In the genomic region with DNA sequence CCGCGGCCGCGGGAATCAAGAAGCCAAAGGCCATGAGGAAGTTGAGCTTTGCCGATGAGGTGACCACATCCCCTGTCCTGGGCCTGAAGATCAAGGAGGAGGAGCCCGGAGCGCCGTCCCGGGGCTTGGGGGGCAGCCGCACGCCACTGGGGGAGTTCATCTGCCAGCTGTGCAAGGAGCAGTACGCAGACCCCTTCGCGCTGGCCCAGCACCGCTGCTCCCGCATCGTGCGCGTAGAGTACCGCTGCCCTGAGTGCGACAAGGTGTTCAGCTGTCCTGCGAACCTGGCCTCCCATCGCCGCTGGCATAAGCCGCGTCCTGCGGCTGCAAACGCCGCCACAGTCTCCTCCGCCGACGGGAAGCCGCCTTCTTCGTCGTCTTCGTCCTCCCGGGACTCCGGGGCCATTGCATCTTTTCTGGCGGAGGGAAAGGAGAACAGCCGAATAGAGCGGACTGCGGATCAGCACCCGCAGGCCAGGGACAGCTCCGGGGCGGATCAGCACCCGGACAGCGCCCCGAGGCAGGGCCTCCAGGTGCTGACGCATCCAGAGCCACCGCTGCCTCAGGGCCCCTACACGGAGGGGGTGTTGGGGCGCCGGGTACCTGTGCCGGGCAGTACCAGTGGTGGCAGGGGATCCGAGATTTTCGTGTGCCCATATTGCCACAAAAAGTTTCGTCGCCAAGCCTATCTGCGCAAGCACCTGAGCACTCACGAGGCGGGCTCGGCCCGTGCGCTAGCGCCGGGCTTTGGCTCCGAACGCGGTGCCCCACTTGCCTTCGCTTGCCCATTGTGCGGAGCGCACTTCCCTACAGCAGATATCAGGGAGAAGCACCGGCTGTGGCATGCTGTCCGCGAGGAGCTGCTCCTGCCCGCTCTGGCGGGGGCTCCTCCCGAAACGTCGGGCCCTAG, we compare ENCODE assay signal across 8 cellular contexts. TPM values are rescaled to one million over a fixed set of nuclear protein-coding genes. Genes with fewer than 3 reads are reported as not detected.
DNase-seq lines count a peak whose midpoint lies in the region; ATAC-seq, FAIRE-seq and TF ChIP-seq lines count a peak whose summit lies in the region.

No MANE protein-coding gene starts in this region.

- peak overlapping the region; percentile 51 for H3K9ac ChIP-seq in endocrine pancreas (ENCODE audit: control insufficient read depth, insufficient read depth, low read length)

- peaks cover 7% of the 10 kb centered on the region for H3K4me1 ChIP-seq in endocrine pancreas (ENCODE audit: control insufficient read depth, insufficient read depth, low read length)

- H3K27ac Mint-ChIP-seq in stimulated activated naive B cell treated with anti-CD40 and anti-IgM and Interleukin-4, amounts not matched to agents 10 μg/mL and 1 μg/mL and 100 μg/mL, for 72 hours = no peak overlapping the region

- DNase-seq in GM12891 (ENCODE audit: insufficient read length, low spot score) (peak; percentile 59), NCI-H226 (peak; percentile 66), midbrain (lab: John Stamatoyannopoulos, UW) (peak; percentile 65), SKM-1 treated with dmso at 0.1 percent for 144 hours (lab: John Stamatoyannopoulos, UW; ENCODE audit: unreplicated experiment) (no peak)
- DNase-seq in activated CD8-positive, alpha-beta memory T cell treated with anti-CD3 and anti-CD28 coated beads, Interleukin-2, amount 50 U/mL, for 1 hour (ENCODE audit: extremely low read depth) = peak; percentile 2
- peak; percentile 66 for DNase-seq in stimulated activated naive B cell treated with anti-CD40 and anti-IgM and Interleukin-4, amounts not matched to agents 10 μg/mL and 1 μg/mL and 100 μg/mL, for 72 hours

- no peaks in the 10 kb centered on the region for H3K27me3 ChIP-seq in endocrine pancreas (ENCODE audit: control insufficient read depth, insufficient read depth, low read length)

- peaks cover 8 to 14% of the 10 kb centered on the region in 2 donors for H3K36me3 Mint-ChIP-seq in stimulated activated naive B cell treated with anti-CD40 and anti-IgM and Interleukin-4, amounts not matched to agents 10 μg/mL and 1 μg/mL and 100 μg/mL, for 72 hours

- H3K4me3 ChIP-seq in endocrine pancreas (ENCODE audit: control insufficient read depth, insufficient read depth, low read length) = no peak overlapping the region

- FAIRE-seq in GM12891 (lab: Jason Lieb, UNC) = peak; percentile 64

- ATAC-seq in HG02610 (IDR thresholded peaks at IDR 0.05; ENCODE audit: unreplicated experiment) = peak; percentile 78
- peak; percentile 85 to 86 for ATAC-seq in stimulated activated naive B cell treated with anti-CD40 and anti-IgM and Interleukin-4, amounts not matched to agents 10 μg/mL and 1 μg/mL and 100 μg/mL, for 72 hours (replicated peaks)

- H3K9me3 ChIP-seq in endocrine pancreas (ENCODE audit: control insufficient read depth, low read length) = no peaks in the 10 kb centered on the region

- peaks cover 11 to 30% of the 10 kb centered on the region in 2 donors for H3K4me1 Mint-ChIP-seq in stimulated activated naive B cell treated with anti-CD40 and anti-IgM and Interleukin-4, amounts not matched to agents 10 μg/mL and 1 μg/mL and 100 μg/mL, for 72 hours

- TF ChIP-seq POLR2A in GM12891 (IDR thresholded peaks at IDR 0.05; ENCODE audit: low read depth, low read length) = no peak

- no peaks in the 10 kb centered on the region for H3K9me3 Mint-ChIP-seq in stimulated activated naive B cell treated with anti-CD40 and anti-IgM and Interleukin-4, amounts not matched to agents 10 μg/mL and 1 μg/mL and 100 μg/mL, for 72 hours

- no peaks in the 10 kb centered on the region for H3K36me3 ChIP-seq in endocrine pancreas (ENCODE audit: control insufficient read depth, insufficient read depth, low read length)

- H3K4me3 Mint-ChIP-seq in stimulated activated naive B cell treated with anti-CD40 and anti-IgM and Interleukin-4, amounts not matched to agents 10 μg/mL and 1 μg/mL and 100 μg/mL, for 72 hours = peak overlapping the region; percentile 80

- H3K27me3 Mint-ChIP-seq in stimulated activated naive B cell treated with anti-CD40 and anti-IgM and Interleukin-4, amounts not matched to agents 10 μg/mL and 1 μg/mL and 100 μg/mL, for 72 hours = peaks cover 32 to 47% of the 10 kb centered on the region in 2 donors

TF ChIP-seq in GM12891, 5 proteins besides CTCF, POLR2A, EP300 and RAD21:
- TF ChIP-seq TAF1 (IDR thresholded peaks at IDR 0.05; ENCODE audit: low read depth, low read length) (no peak), SPI1 (IDR thresholded peaks at IDR 0.05; ENCODE audit: low read depth, low read length) (peak; percentile 44; the same call in 1 of the 2 replicates), PAX5 (IDR thresholded peaks at IDR 0.05; ENCODE audit: insufficient read depth, low read length, severe bottlenecking) (peak; percentile 31)

RNA-seq across cellular contexts. Expression of gene INSM2, which starts 1.2 kb away (rescaled TPM):
- polyA plus RNA-seq in GM12891 (2012; ENCODE audit: low read depth, missing spikeins) = not detected
